In the genomic region with DNA sequence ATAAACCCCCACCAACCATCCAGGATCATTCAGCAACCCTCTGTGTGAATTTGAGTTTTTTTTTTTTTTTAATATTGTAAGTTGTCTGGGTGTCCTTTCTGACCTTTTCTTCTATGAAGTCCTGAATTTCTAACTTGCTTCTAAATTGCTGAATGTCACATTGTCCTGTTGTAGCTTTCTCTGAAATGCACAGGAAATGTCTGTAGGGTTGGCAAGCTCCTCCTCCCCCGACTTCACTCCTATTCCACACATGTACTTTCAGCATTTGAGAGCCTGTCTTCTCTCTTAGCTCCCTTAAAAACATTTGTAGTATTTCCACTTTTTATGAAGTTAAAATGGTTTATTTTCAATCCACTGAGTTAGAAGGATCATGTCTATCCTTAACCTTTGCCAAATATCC, we compare ENCODE assay signal across 31 cellular contexts.
"Had no signal": no experiment of that assay in that cellular context is flagged by ENCODE, and none has a peak within 500 bp of the region (broad histone marks: within the 10 kb centered on the region; RNA-seq: fewer than 3 reads in every experiment).

No MANE protein-coding gene starts in this region.

- H3K36me3 ChIP-seq: adrenal gland, cardiac muscle cell, colonic mucosa, pancreas, prostate gland, thoracic aorta had no signal

- H3K27me3 ChIP-seq: adrenal gland, colonic mucosa, pancreas had no signal

- H3K9me3 Mint-ChIP-seq: activated naive CD4-positive, alpha-beta T cell treated with anti-CD3 and anti-CD28 coated beads, Interleukin-2, amount 50 U/mL, for 24 hours; effector memory CD8-positive, alpha-beta T cell; mesothelial cell of epicardium; stimulated activated naive CD8-positive, alpha-beta T cell treated with anti-CD3 and anti-CD28 coated beads, Interleukin-15, Interleukin-2, amounts not matched to agents 100 ng/mL and 50 ng/mL, for 24 hours had no signal

- H3K4me3 Mint-ChIP-seq: activated naive CD4-positive, alpha-beta T cell treated with anti-CD3 and anti-CD28 coated beads, Interleukin-2, amount 50 U/mL, for 24 hours; brain; effector memory CD8-positive, alpha-beta T cell; mesothelial cell of epicardium; stimulated activated naive CD8-positive, alpha-beta T cell treated with anti-CD3 and anti-CD28 coated beads, Interleukin-15, Interleukin-2, amounts not matched to agents 100 ng/mL and 50 ng/mL, for 24 hours had no signal

- FAIRE-seq: kidney, pancreas, TTC549, urothelium cell line had no signal

- DNase-seq: activated CD4-positive, alpha-beta T cell treated with anti-CD3 and anti-CD28 coated beads for 48 hours; activated CD8-positive, alpha-beta memory T cell treated with anti-CD3 and anti-CD28 coated beads, Interleukin-2, amount 50 U/mL, for 4 hours; activated gamma-delta T cell treated with Interleukin-2 at 50 U/mL for 16 hours; activated T-cell treated with anti-CD3 and anti-CD28 coated beads, Interleukin-2, amount 50 U/mL, for 1 hour; adrenal gland; aorta; cerebellar nuclear complex; colonic mucosa; effector memory CD8-positive, alpha-beta T cell; foreskin fibroblast; head of caudate nucleus; hippocampal formation; kidney; naive B cell; nucleus accumbens; pancreas; retina; stimulated activated CD4-positive, alpha-beta T cell treated with anti-CD3 and anti-CD28 coated beads, Interleukin-12 subunit alpha, Interleukin-12 subunit beta, amount 100 ng/mL, for 4 hours; stimulated activated CD4-positive, alpha-beta T cell treated with anti-CD3 and anti-CD28 coated beads, Interleukin-4, amount 100 ng/mL, for 1 hour; trophoblast cell had no signal

- H3K9me3 ChIP-seq: adrenal gland, colonic mucosa, pancreas, prostate gland, thoracic aorta had no signal

- H3K27ac Mint-ChIP-seq: activated naive CD4-positive, alpha-beta T cell treated with anti-CD3 and anti-CD28 coated beads, Interleukin-2, amount 50 U/mL, for 24 hours; brain; effector memory CD8-positive, alpha-beta T cell; mesothelial cell of epicardium; stimulated activated naive CD8-positive, alpha-beta T cell treated with anti-CD3 and anti-CD28 coated beads, Interleukin-15, Interleukin-2, amounts not matched to agents 100 ng/mL and 50 ng/mL, for 24 hours had no signal

- H3K27ac ChIP-seq: cardiac muscle cell, colonic mucosa, pancreas, prostate gland, skin epidermis, thoracic aorta, VCaP had no signal

- H3K4me3 ChIP-seq: adrenal gland, cardiac muscle cell, colonic mucosa, pancreas, prostate gland, skin epidermis, thoracic aorta had no signal

- H3K36me3 Mint-ChIP-seq: activated naive CD4-positive, alpha-beta T cell treated with anti-CD3 and anti-CD28 coated beads, Interleukin-2, amount 50 U/mL, for 24 hours; brain; mesothelial cell of epicardium; naive B cell had no signal
